In the genomic region with DNA sequence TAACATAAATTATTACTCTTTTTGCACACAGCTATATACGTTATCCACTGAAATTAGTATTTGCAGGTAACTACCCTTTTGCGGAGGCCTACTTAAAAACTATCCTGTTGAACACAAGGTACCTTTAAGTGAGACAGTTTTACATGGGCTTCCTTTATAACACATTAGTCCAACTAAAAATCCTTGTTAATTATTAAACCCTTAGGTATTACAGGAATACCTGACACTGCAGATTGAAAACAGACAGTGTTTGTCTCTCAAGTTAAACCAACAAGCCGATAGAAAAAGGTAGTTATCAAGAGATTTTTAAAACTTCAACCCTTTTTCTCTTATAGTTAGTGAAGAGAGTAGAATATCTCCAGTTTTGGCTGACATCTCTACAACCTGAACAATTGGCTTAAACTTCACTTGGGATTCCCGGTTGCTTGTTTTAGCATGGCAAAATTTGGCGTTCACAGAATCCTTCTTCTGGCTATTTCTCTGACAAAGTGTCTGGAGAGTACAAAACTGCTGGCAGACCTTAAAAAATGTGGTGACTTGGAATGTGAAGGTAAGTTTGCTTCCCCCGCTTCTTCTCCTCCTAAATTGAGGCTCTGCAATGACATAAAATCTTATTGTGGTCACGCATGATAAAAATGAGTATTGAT, we compare ENCODE assay signal across 1 cellular context.
TF ChIP-seq lines count a peak whose summit lies in the region.

A gene with protein sequence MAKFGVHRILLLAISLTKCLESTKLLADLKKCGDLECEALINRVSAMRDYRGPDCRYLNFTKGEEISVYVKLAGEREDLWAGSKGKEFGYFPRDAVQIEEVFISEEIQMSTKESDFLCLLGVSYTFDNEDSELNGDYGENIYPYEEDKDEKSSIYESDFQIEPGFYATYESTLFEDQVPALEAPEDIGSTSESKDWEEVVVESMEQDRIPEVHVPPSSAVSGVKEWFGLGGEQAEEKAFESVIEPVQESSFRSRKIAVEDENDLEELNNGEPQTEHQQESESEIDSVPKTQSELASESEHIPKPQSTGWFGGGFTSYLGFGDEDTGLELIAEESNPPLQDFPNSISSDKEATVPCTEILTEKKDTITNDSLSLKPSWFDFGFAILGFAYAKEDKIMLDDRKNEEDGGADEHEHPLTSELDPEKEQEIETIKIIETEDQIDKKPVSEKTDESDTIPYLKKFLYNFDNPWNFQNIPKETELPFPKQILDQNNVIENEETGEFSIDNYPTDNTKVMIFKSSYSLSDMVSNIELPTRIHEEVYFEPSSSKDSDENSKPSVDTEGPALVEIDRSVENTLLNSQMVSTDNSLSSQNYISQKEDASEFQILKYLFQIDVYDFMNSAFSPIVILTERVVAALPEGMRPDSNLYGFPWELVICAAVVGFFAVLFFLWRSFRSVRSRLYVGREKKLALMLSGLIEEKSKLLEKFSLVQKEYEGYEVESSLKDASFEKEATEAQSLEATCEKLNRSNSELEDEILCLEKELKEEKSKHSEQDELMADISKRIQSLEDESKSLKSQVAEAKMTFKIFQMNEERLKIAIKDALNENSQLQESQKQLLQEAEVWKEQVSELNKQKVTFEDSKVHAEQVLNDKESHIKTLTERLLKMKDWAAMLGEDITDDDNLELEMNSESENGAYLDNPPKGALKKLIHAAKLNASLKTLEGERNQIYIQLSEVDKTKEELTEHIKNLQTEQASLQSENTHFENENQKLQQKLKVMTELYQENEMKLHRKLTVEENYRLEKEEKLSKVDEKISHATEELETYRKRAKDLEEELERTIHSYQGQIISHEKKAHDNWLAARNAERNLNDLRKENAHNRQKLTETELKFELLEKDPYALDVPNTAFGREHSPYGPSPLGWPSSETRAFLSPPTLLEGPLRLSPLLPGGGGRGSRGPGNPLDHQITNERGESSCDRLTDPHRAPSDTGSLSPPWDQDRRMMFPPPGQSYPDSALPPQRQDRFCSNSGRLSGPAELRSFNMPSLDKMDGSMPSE (N-terminal part only) (plus strand): TSS at position 236 of the 647 bp plus-strand sequence. CDS start 200 bp downstream, at position 436.

TF ChIP-seq in HepG2, 621 proteins besides CTCF, POLR2A, EP300 and RAD21 (continued from another document and continues in another):
- TF ChIP-seq, protein P1, sequence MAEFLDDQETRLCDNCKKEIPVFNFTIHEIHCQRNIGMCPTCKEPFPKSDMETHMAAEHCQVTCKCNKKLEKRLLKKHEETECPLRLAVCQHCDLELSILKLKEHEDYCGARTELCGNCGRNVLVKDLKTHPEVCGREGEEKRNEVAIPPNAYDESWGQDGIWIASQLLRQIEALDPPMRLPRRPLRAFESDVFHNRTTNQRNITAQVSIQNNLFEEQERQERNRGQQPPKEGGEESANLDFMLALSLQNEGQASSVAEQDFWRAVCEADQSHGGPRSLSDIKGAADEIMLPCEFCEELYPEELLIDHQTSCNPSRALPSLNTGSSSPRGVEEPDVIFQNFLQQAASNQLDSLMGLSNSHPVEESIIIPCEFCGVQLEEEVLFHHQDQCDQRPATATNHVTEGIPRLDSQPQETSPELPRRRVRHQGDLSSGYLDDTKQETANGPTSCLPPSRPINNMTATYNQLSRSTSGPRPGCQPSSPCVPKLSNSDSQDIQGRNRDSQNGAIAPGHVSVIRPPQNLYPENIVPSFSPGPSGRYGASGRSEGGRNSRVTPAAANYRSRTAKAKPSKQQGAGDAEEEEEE (CRISPR knock-in tag; IDR thresholded peaks at IDR 0.05; ENCODE audit: borderline replicate concordance): no peak
- no peak for TF ChIP-seq FOXK1 (CRISPR knock-in tag; IDR thresholded peaks at IDR 0.05; ENCODE audit: borderline replicate concordance, low read depth)
- TF ChIP-seq CHD2 (IDR thresholded peaks at IDR 0.05; ENCODE audit: low read depth, low read length): no peak
- TF ChIP-seq NFKB2 (CRISPR knock-in tag; IDR thresholded peaks at IDR 0.05; ENCODE audit: borderline replicate concordance): no peak
- TF ChIP-seq RORA (CRISPR knock-in tag; IDR thresholded peaks at IDR 0.05): no peak
- no peak for TF ChIP-seq ZNF335 (CRISPR knock-in tag; IDR thresholded peaks at IDR 0.05)
- no peak for TF ChIP-seq GATAD1 (CRISPR knock-in tag; IDR thresholded peaks at IDR 0.05)
- TF ChIP-seq ZFP36L1 (CRISPR knock-in tag; IDR thresholded peaks at IDR 0.05): no peak
- no peak for TF ChIP-seq NONO (IDR thresholded peaks at IDR 0.05)
- TF ChIP-seq NONO (CRISPR knock-in tag; conservative IDR thresholded peaks at IDR 0.05): 0 out of 2 replicates have a peak, but pooled peaks have one; percentile 16
- TF ChIP-seq ATM (IDR thresholded peaks at IDR 0.05; ENCODE audit: borderline replicate concordance): no peak
- peak; percentile 79 for TF ChIP-seq ZSCAN9 (CRISPR knock-in tag; IDR thresholded peaks at IDR 0.05; ENCODE audit: borderline replicate concordance)
- 0 out of 2 replicates have a peak, but pooled peaks have one; percentile 33 for TF ChIP-seq ZNF34 (CRISPR knock-in tag; IDR thresholded peaks at IDR 0.05; ENCODE audit: borderline replicate concordance)
- no peak for TF ChIP-seq CAMTA2 (CRISPR knock-in tag; IDR thresholded peaks at IDR 0.05; ENCODE audit: borderline replicate concordance)
- no peak for TF ChIP-seq ZNF17 (CRISPR knock-in tag; IDR thresholded peaks at IDR 0.05)
- TF ChIP-seq THYN1 (CRISPR knock-in tag; IDR thresholded peaks at IDR 0.05; ENCODE audit: borderline replicate concordance, low read depth): no peak
- TF ChIP-seq MEIS2 (CRISPR knock-in tag; IDR thresholded peaks at IDR 0.05): no peak
- no peak for TF ChIP-seq HHEX (CRISPR knock-in tag; IDR thresholded peaks at IDR 0.05)
- no peak for TF ChIP-seq KLF13 (CRISPR knock-in tag; IDR thresholded peaks at IDR 0.05)
- peak; percentile 68; the same call in 1 of the 2 replicates for TF ChIP-seq ZKSCAN8 (CRISPR knock-in tag; IDR thresholded peaks at IDR 0.05; ENCODE audit: borderline replicate concordance)
- no peak for TF ChIP-seq MAFG (CRISPR knock-in tag; IDR thresholded peaks at IDR 0.05)
- TF ChIP-seq NRL (CRISPR knock-in tag; IDR thresholded peaks at IDR 0.05; ENCODE audit: borderline replicate concordance): no peak
- no peak for TF ChIP-seq ZNF746 (CRISPR knock-in tag; IDR thresholded peaks at IDR 0.05)
- no peak for TF ChIP-seq ZNF841 (CRISPR knock-in tag; IDR thresholded peaks at IDR 0.05; ENCODE audit: borderline replicate concordance)
- no peak; the same call in 1 of the 2 replicates for TF ChIP-seq ZNF605 (CRISPR knock-in tag; IDR thresholded peaks at IDR 0.05)
- TF ChIP-seq ZFP36L2 (CRISPR knock-in tag; IDR thresholded peaks at IDR 0.05): no peak
- no peak for TF ChIP-seq SPEN (CRISPR knock-in tag; IDR thresholded peaks at IDR 0.05; ENCODE audit: low read depth)
- TF ChIP-seq, protein P2, sequence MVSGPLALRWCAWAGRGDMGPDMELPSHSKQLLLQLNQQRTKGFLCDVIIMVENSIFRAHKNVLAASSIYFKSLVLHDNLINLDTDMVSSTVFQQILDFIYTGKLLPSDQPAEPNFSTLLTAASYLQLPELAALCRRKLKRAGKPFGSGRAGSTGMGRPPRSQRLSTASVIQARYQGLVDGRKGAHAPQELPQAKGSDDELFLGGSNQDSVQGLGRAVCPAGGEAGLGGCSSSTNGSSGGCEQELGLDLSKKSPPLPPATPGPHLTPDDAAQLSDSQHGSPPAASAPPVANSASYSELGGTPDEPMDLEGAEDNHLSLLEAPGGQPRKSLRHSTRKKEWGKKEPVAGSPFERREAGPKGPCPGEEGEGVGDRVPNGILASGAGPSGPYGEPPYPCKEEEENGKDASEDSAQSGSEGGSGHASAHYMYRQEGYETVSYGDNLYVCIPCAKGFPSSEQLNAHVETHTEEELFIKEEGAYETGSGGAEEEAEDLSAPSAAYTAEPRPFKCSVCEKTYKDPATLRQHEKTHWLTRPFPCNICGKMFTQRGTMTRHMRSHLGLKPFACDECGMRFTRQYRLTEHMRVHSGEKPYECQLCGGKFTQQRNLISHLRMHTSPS (CRISPR knock-in tag; IDR thresholded peaks at IDR 0.05; ENCODE audit: low read depth): no peak
- peak; percentile 9; the same call in 1 of the 2 replicates for TF ChIP-seq NFE2L2 (IDR thresholded peaks at IDR 0.05; ENCODE audit: low read length)
- TF ChIP-seq, protein P3, sequence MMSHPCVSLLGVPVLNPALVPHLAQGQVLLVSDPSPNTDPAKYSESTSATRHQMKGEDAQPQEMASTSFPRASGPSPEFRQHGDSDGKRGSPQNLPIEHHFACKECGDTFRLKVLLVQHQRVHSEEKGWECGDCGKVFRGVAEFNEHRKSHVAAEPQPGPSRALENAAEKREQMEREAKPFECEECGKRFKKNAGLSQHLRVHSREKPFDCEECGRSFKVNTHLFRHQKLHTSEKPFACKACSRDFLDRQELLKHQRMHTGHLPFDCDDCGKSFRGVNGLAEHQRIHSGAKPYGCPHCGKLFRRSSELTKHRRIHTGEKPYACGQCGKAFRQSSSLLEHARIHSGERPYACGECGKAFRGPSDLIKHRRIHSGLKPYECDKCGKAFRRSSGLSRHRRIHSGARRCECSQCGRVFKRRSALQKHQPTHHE (CRISPR knock-in tag; IDR thresholded peaks at IDR 0.05; ENCODE audit: borderline replicate concordance): no peak
- TF ChIP-seq ZNF737 (CRISPR knock-in tag; IDR thresholded peaks at IDR 0.05; ENCODE audit: borderline replicate concordance): no peak
- TF ChIP-seq FOXJ3 (CRISPR knock-in tag; IDR thresholded peaks at IDR 0.05; ENCODE audit: borderline replicate concordance): no peak; the same call in 1 of the 2 replicates
- TF ChIP-seq SOX13 (IDR thresholded peaks at IDR 0.05): 0 out of 2 replicates have a peak, but pooled peaks have one; percentile 10
- TF ChIP-seq SOX13 (CRISPR knock-in tag; conservative IDR thresholded peaks at IDR 0.05 in 1 of 2, IDR thresholded peaks at IDR 0.05 in 1 of 2): peak; percentile 43 to 45; a peak in 2 of 4 replicates
- TF ChIP-seq, protein P4, sequence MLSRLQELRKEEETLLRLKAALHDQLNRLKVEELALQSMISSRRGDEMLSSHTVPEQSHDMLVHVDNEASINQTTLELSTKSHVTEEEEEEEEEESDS (CRISPR knock-in tag; IDR thresholded peaks at IDR 0.05; ENCODE audit: borderline replicate concordance): no peak
- no peak for TF ChIP-seq SP5 (CRISPR knock-in tag; IDR thresholded peaks at IDR 0.05; ENCODE audit: borderline replicate concordance, low read depth)
- TF ChIP-seq, protein P5, sequence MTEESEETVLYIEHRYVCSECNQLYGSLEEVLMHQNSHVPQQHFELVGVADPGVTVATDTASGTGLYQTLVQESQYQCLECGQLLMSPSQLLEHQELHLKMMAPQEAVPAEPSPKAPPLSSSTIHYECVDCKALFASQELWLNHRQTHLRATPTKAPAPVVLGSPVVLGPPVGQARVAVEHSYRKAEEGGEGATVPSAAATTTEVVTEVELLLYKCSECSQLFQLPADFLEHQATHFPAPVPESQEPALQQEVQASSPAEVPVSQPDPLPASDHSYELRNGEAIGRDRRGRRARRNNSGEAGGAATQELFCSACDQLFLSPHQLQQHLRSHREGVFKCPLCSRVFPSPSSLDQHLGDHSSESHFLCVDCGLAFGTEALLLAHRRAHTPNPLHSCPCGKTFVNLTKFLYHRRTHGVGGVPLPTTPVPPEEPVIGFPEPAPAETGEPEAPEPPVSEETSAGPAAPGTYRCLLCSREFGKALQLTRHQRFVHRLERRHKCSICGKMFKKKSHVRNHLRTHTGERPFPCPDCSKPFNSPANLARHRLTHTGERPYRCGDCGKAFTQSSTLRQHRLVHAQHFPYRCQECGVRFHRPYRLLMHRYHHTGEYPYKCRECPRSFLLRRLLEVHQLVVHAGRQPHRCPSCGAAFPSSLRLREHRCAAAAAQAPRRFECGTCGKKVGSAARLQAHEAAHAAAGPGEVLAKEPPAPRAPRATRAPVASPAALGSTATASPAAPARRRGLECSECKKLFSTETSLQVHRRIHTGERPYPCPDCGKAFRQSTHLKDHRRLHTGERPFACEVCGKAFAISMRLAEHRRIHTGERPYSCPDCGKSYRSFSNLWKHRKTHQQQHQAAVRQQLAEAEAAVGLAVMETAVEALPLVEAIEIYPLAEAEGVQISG (CRISPR knock-in tag; IDR thresholded peaks at IDR 0.05): no peak
- TF ChIP-seq CBFB (CRISPR knock-in tag; IDR thresholded peaks at IDR 0.05): no peak
- TF ChIP-seq CBX1 (IDR thresholded peaks at IDR 0.05; ENCODE audit: low read depth): no peak
- TF ChIP-seq, protein P6, sequence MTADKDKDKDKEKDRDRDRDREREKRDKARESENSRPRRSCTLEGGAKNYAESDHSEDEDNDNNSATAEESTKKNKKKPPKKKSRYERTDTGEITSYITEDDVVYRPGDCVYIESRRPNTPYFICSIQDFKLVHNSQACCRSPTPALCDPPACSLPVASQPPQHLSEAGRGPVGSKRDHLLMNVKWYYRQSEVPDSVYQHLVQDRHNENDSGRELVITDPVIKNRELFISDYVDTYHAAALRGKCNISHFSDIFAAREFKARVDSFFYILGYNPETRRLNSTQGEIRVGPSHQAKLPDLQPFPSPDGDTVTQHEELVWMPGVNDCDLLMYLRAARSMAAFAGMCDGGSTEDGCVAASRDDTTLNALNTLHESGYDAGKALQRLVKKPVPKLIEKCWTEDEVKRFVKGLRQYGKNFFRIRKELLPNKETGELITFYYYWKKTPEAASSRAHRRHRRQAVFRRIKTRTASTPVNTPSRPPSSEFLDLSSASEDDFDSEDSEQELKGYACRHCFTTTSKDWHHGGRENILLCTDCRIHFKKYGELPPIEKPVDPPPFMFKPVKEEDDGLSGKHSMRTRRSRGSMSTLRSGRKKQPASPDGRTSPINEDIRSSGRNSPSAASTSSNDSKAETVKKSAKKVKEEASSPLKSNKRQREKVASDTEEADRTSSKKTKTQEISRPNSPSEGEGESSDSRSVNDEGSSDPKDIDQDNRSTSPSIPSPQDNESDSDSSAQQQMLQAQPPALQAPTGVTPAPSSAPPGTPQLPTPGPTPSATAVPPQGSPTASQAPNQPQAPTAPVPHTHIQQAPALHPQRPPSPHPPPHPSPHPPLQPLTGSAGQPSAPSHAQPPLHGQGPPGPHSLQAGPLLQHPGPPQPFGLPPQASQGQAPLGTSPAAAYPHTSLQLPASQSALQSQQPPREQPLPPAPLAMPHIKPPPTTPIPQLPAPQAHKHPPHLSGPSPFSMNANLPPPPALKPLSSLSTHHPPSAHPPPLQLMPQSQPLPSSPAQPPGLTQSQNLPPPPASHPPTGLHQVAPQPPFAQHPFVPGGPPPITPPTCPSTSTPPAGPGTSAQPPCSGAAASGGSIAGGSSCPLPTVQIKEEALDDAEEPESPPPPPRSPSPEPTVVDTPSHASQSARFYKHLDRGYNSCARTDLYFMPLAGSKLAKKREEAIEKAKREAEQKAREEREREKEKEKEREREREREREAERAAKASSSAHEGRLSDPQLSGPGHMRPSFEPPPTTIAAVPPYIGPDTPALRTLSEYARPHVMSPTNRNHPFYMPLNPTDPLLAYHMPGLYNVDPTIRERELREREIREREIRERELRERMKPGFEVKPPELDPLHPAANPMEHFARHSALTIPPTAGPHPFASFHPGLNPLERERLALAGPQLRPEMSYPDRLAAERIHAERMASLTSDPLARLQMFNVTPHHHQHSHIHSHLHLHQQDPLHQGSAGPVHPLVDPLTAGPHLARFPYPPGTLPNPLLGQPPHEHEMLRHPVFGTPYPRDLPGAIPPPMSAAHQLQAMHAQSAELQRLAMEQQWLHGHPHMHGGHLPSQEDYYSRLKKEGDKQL (CRISPR knock-in tag; IDR thresholded peaks at IDR 0.05; ENCODE audit: low read depth): no peak
- TF ChIP-seq, protein P7, sequence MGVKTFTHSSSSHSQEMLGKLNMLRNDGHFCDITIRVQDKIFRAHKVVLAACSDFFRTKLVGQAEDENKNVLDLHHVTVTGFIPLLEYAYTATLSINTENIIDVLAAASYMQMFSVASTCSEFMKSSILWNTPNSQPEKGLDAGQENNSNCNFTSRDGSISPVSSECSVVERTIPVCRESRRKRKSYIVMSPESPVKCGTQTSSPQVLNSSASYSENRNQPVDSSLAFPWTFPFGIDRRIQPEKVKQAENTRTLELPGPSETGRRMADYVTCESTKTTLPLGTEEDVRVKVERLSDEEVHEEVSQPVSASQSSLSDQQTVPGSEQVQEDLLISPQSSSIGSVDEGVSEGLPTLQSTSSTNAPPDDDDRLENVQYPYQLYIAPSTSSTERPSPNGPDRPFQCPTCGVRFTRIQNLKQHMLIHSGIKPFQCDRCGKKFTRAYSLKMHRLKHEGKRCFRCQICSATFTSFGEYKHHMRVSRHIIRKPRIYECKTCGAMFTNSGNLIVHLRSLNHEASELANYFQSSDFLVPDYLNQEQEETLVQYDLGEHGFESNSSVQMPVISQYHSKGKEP (CRISPR knock-in tag; IDR thresholded peaks at IDR 0.05): no peak
- TF ChIP-seq SMYD3 (CRISPR knock-in tag; IDR thresholded peaks at IDR 0.05): no peak
